In genomic region chr3:42519568-42519962, GRCh38 we compare ENCODE assay signal across 21 cellular contexts. TPM values are rescaled to one million over a fixed set of nuclear protein-coding genes. Genes with fewer than 3 reads are reported as not detected.
A peak's percentile ranks its signal among the peaks of the same experiment; 100 is the strongest.
DNase-seq lines count a peak whose midpoint lies in the region; ATAC-seq and TF ChIP-seq lines count a peak whose summit lies in the region.
"Had no signal": no experiment of that assay in that cellular context is flagged by ENCODE, and none has a peak within 500 bp of the region (broad histone marks: within the 10 kb centered on the region; RNA-seq: fewer than 3 reads in every experiment).

No MANE protein-coding gene starts in this region.

- peaks cover 10% of the 10 kb centered on the region for H3K36me3 Mint-ChIP-seq in activated naive CD4-positive, alpha-beta T cell treated with anti-CD3 and anti-CD28 coated beads for 36 hours (ENCODE audit: low read depth)
- H3K36me3 Mint-ChIP-seq in stimulated activated naive B cell treated with anti-CD40 and anti-IgM and Interleukin-4, amounts not matched to agents 10 μg/mL and 1 μg/mL and 100 μg/mL, for 72 hours: no peaks in the 10 kb centered on the region
- H3K36me3 Mint-ChIP-seq: mesothelial cell of epicardium, WTC11 had no signal

- peaks cover 11% of the 10 kb centered on the region for H3K36me3 ChIP-seq in effector memory CD4-positive, alpha-beta T cell (ENCODE audit: control insufficient read depth, insufficient read depth, low read length)
- H3K36me3 ChIP-seq in tibial artery: peaks cover 0 to 39% (median 0%) of the 10 kb centered on the region in 3 donors
- H3K36me3 ChIP-seq: adrenal gland, cardiac muscle cell, thoracic aorta had no signal

- no peaks in the 10 kb centered on the region for H3K27me3 Mint-ChIP-seq in activated naive CD4-positive, alpha-beta T cell treated with anti-CD3 and anti-CD28 coated beads for 36 hours (ENCODE audit: low read depth)
- H3K27me3 Mint-ChIP-seq in stimulated activated naive B cell treated with anti-CD40 and anti-IgM and Interleukin-4, amounts not matched to agents 10 μg/mL and 1 μg/mL and 100 μg/mL, for 72 hours: no peaks in the 10 kb centered on the region

- no peaks in the 10 kb centered on the region for H3K9me3 ChIP-seq in effector memory CD4-positive, alpha-beta T cell (ENCODE audit: control insufficient read depth, low read length)
- H3K9me3 ChIP-seq in tibial artery: no peaks in the 10 kb centered on the region
- H3K9me3 ChIP-seq: adrenal gland, psoas muscle, thoracic aorta had no signal

- H3K4me3 Mint-ChIP-seq in activated naive CD4-positive, alpha-beta T cell treated with anti-CD3 and anti-CD28 coated beads for 36 hours: no peak overlapping the region
- no peak overlapping the region for H3K4me3 Mint-ChIP-seq in stimulated activated naive B cell treated with anti-CD40 and anti-IgM and Interleukin-4, amounts not matched to agents 10 μg/mL and 1 μg/mL and 100 μg/mL, for 72 hours
- H3K4me3 Mint-ChIP-seq: mesothelial cell of epicardium; neural crest cell; T-helper 2 cell treated with Interferon-gamma antibody and Interleukin-4, amounts not matched to agents 5 μg/mL and 100 μg/mL, for 36 hours; WTC11 had no signal

- H3K27me3 ChIP-seq in effector memory CD4-positive, alpha-beta T cell (replicated peaks; ENCODE audit: control insufficient read depth, insufficient read depth, low read length, poor library complexity, severe bottlenecking): no peaks in the 10 kb centered on the region
- H3K27me3 ChIP-seq in tibial artery: no peaks in the 10 kb centered on the region
- H3K27me3 ChIP-seq: adrenal gland, cardiac muscle cell had no signal

- peaks cover 24% of the 10 kb centered on the region for H3K4me1 ChIP-seq in effector memory CD4-positive, alpha-beta T cell (ENCODE audit: control insufficient read depth, insufficient read depth, low read length, poor library complexity, severe bottlenecking)
- H3K4me1 ChIP-seq in tibial artery: peaks cover 4 to 31% (median 29%) of the 10 kb centered on the region in 4 donors
- H3K4me1 ChIP-seq: adrenal gland, psoas muscle had no signal

- peaks cover 30% of the 10 kb centered on the region for H3K4me1 Mint-ChIP-seq in activated naive CD4-positive, alpha-beta T cell treated with anti-CD3 and anti-CD28 coated beads for 36 hours (ENCODE audit: low read depth)
- peaks cover 0 to 6% of the 10 kb centered on the region in 2 donors for H3K4me1 Mint-ChIP-seq in stimulated activated naive B cell treated with anti-CD40 and anti-IgM and Interleukin-4, amounts not matched to agents 10 μg/mL and 1 μg/mL and 100 μg/mL, for 72 hours
- H3K4me1 Mint-ChIP-seq: mesothelial cell of epicardium, neural crest cell had no signal

- peak; percentile 45 for DNase-seq in activated naive CD4-positive, alpha-beta T cell treated with anti-CD3 and anti-CD28 coated beads for 36 hours
- no peak for DNase-seq in activated naive CD4-positive, alpha-beta T cell treated with Interleukin-2 at 50 U/mL for 16 hours
- DNase-seq in effector memory CD4-positive, alpha-beta T cell: no peak
- no peak for DNase-seq in stimulated activated naive B cell treated with anti-CD40 and anti-IgM and Interleukin-4, amounts not matched to agents 10 μg/mL and 1 μg/mL and 100 μg/mL, for 72 hours
- no peak for DNase-seq in tibial artery
- DNase-seq in stimulated activated naive CD4-positive, alpha-beta T cell (lab: John Stamatoyannopoulos, UW): no peak
- DNase-seq: activated CD8-positive, alpha-beta memory T cell treated with anti-CD3 and anti-CD28 coated beads, Interleukin-2, amount 50 U/mL, for 48 hours; adrenal gland; left colon; NCI-H1417; psoas muscle; SHP77 treated with DMSO at 0.1 percent for 48 hours had no signal

- H3K27ac ChIP-seq in VCaP: peak overlapping the region; percentile 48
- peak overlapping the region; percentile 18 for H3K27ac ChIP-seq in effector memory CD4-positive, alpha-beta T cell (ENCODE audit: insufficient read depth, low read length, poor library complexity, severe bottlenecking)
- H3K27ac ChIP-seq in tibial artery: no peak overlapping the region
- H3K27ac ChIP-seq: adrenal gland, cardiac muscle cell, psoas muscle, thoracic aorta had no signal

- CTCF ChIA-PET in activated naive CD4-positive, alpha-beta T cell treated with anti-CD3 and anti-CD28 coated beads for 36 hours (lab: Charles Lee): interaction anchor here (0.6 to 2.0 kb wide), 7 partner anchors 9 to 26 kb away, joined by 3 to 5 read pairs (median 3); partner anchors contain the start of gene VIPR1

- no peak overlapping the region for H3K4me3 ChIP-seq in effector memory CD4-positive, alpha-beta T cell (ENCODE audit: insufficient read depth, low read depth, low read length, poor library complexity, severe bottlenecking)
- no peak overlapping the region for H3K4me3 ChIP-seq in tibial artery
- H3K4me3 ChIP-seq: adrenal gland, cardiac muscle cell, psoas muscle, thoracic aorta had no signal

- ATAC-seq in stimulated activated naive B cell treated with anti-CD40 and anti-IgM and Interleukin-4, amounts not matched to agents 10 μg/mL and 1 μg/mL and 100 μg/mL, for 72 hours (replicated peaks): peak; percentile 82 to 91
- no peak for ATAC-seq in HG03521 (IDR thresholded peaks at IDR 0.05; ENCODE audit: unreplicated experiment)
- ATAC-seq: psoas muscle had no signal

- TF ChIP-seq CTCF in VCaP (conservative IDR thresholded peaks at IDR 0.05): no peak
- TF ChIP-seq CTCF in tibial artery (IDR thresholded peaks at IDR 0.05): no peak

- H3K27ac Mint-ChIP-seq in activated naive CD4-positive, alpha-beta T cell treated with anti-CD3 and anti-CD28 coated beads for 36 hours: peak overlapping the region; percentile 69
- H3K27ac Mint-ChIP-seq in stimulated activated naive B cell treated with anti-CD40 and anti-IgM and Interleukin-4, amounts not matched to agents 10 μg/mL and 1 μg/mL and 100 μg/mL, for 72 hours: no peak overlapping the region
- H3K27ac Mint-ChIP-seq: mesothelial cell of epicardium; T-helper 2 cell treated with Interferon-gamma antibody and Interleukin-4, amounts not matched to agents 5 μg/mL and 100 μg/mL, for 36 hours; WTC11 had no signal

- intact Hi-C loops in activated naive CD4-positive, alpha-beta T cell treated with anti-CD3 and anti-CD28 coated beads for 36 hours (cut with micrococcal nuclease): loop anchor here (1.0 to 5.0 kb wide), 4 partner anchors 12 to 118 kb away; partner anchors contain the start of gene VIPR1
- intact Hi-C loops in tibial artery (cut with DNase I; ENCODE audit: low total_unique reads): no loop called here

- H3K9me3 Mint-ChIP-seq in activated naive CD4-positive, alpha-beta T cell treated with anti-CD3 and anti-CD28 coated beads for 36 hours: no peaks in the 10 kb centered on the region
- H3K9me3 Mint-ChIP-seq in stimulated activated naive B cell treated with anti-CD40 and anti-IgM and Interleukin-4, amounts not matched to agents 10 μg/mL and 1 μg/mL and 100 μg/mL, for 72 hours: no peaks in the 10 kb centered on the region
- H3K9me3 Mint-ChIP-seq: mesothelial cell of epicardium; neural crest cell; T-helper 2 cell treated with Interferon-gamma antibody and Interleukin-4, amounts not matched to agents 5 μg/mL and 100 μg/mL, for 36 hours; WTC11 had no signal

RNA-seq across cellular contexts. Expression of gene VIPR1, which starts 17.1 kb away (rescaled TPM):
- 1 to 10 TPM; 6.3 to 8.4 TPM for total RNA-seq in activated naive CD4-positive, alpha-beta T cell treated with anti-CD3 and anti-CD28 coated beads for 36 hours
- total RNA-seq: OCI-LY7 had no signal

Comparison
In these comparisons a context has a peak if more than half of its experiments do, and no peak if none do; other contexts are left out.
1. H3K27ac ChIP-seq: peak in VCaP (single experiment) and effector memory CD4-positive, alpha-beta T cell (single experiment); none in tibial artery (0 of 2).